Comparison of ENCODE assay signal across 8 cellular contexts in genomic region chr9:134067904-134068741, GRCh38. TPM values are rescaled to one million over a fixed set of nuclear protein-coding genes. Genes with fewer than 3 reads are reported as not detected.
DNase-seq lines count a peak whose midpoint lies in the region; ATAC-seq, FAIRE-seq and TF ChIP-seq lines count a peak whose summit lies in the region.

Gene BRD3, minus strand, starts transcription at chr9:134068026. Its CDS starts 14,549 bp downstream, at chr9:134053477.

- intact Hi-C loops in activated B cell treated with CpG ODN at 0.5 μM for 24 hours (cut with micrococcal nuclease), result loop anchor here (1.0 to 10.0 kb wide), 10 partner anchors 43 to 1897 kb away; partner anchors contain the start of genes BRD3OS, GTF3C5, MRPS2 and RNU6ATAC

- H2AFZ ChIP-seq in keratinocyte (ENCODE audit: control insufficient read depth, low read length), result peak within 1 kb of the TSS; percentile 90

- dilution Hi-C loops in keratinocyte (cut with MboI; ENCODE audit: extremely low pct_ligation_motif_present, low sequenced_read_pairs), result no loop called here

- H3K4me1 ChIP-seq in keratinocyte (ENCODE audit: control insufficient read depth, extremely low read depth, insufficient read depth, low read length), result peaks cover 17% of the 10 kb centered on the region

- H3K79me2 ChIP-seq in keratinocyte (ENCODE audit: control insufficient read depth, insufficient read depth, low read length), result peaks cover 34% of the 10 kb centered on the region

- H3K9me3 ChIP-seq in keratinocyte (ENCODE audit: control insufficient read depth, low read depth, low read length), result no peaks in the 10 kb centered on the region

- CTCF ChIA-PET in AG04449 (lab: Yijun Ruan, JAX) (interaction anchor here (1.1 kb wide), 1 partner anchor 31 kb away, joined by 3 read pairs; no protein-coding TSS in a partner anchor), activated B cell treated with CpG ODN at 0.5 μM for 24 hours (lab: Charles Lee) (interaction anchor here (1.2 kb wide), 1 partner anchor 42 kb away, joined by 4 read pairs; the partner anchor contains the start of gene BRD3OS)

- H3K4me3 Mint-ChIP-seq in activated B cell treated with CpG ODN at 0.5 μM for 24 hours, result peak within 1 kb of the TSS; percentile 85

- peak within 1 kb of the TSS; percentile 90 for H3K9ac ChIP-seq in keratinocyte (ENCODE audit: control insufficient read depth, extremely low read depth, insufficient read depth, low read length)

- no peaks in the 10 kb centered on the region for H3K9me3 Mint-ChIP-seq in activated B cell treated with CpG ODN at 0.5 μM for 24 hours

- FAIRE-seq in keratinocyte (lab: Jason Lieb, UNC), result no peak

- H3K4me3 ChIP-seq in AG04449 (ENCODE audit: low read depth, low read length), result peak within 1 kb of the TSS; percentile 79
- H3K4me3 ChIP-seq in keratinocyte (ENCODE audit: control insufficient read depth in 2 of 3, extremely low read depth in 1 of 3, insufficient read depth in 2 of 3, low read depth in 1 of 3, low read length in 3 of 3), result peak within 1 kb of the TSS; percentile 70 to 92 (median 83)

- H3K27ac Mint-ChIP-seq in activated B cell treated with CpG ODN at 0.5 μM for 24 hours, result peak within 1 kb of the TSS; percentile 82

- no peaks in the 10 kb centered on the region for H3K36me3 ChIP-seq in keratinocyte (ENCODE audit: control insufficient read depth in 2 of 2, extremely low read depth in 1 of 2, insufficient read depth in 2 of 2, low read length in 2 of 2)

- H3K27ac ChIP-seq in caudate nucleus (ENCODE audit: low read depth, low read length) (peak within 1 kb of the TSS; percentile 97), keratinocyte (ENCODE audit: control insufficient read depth, insufficient read depth, low read length) (peak within 1 kb of the TSS; percentile 73)

- H3K36me3 Mint-ChIP-seq in activated B cell treated with CpG ODN at 0.5 μM for 24 hours (ENCODE audit: low read depth), result peaks cover 4% of the 10 kb centered on the region

- ATAC-seq in GM18867 (IDR thresholded peaks at IDR 0.05; ENCODE audit: unreplicated experiment) (peak; percentile 75), HG03103 (IDR thresholded peaks at IDR 0.05; ENCODE audit: low read depth, unreplicated experiment) (peak; percentile 62), activated B cell treated with CpG ODN at 0.5 μM for 24 hours (ENCODE audit: low read depth) (peak; percentile 84)

- DNase-seq in AG04449 (ENCODE audit: low read depth, low spot score), result peak; percentile 10
- peak; percentile 93 for DNase-seq in NCI-H2196 (lab: John Stamatoyannopoulos, UW; ENCODE audit: unreplicated experiment)
- peak; percentile 83 for DNase-seq in activated B cell treated with CpG ODN at 0.5 μM for 24 hours
- peak in 58 of 61 donors; percentile 30 to 84 (median 70) for DNase-seq in caudate nucleus (lab: John Stamatoyannopoulos, UW)
- peak; percentile 26 for DNase-seq in keratinocyte (ENCODE audit: low read depth, low spot score)
- DNase-seq in stimulated activated CD4-positive, alpha-beta T cell treated with anti-CD3 and anti-CD28 coated beads, Interleukin-12 subunit alpha, Interleukin-12 subunit beta, amount 100 ng/mL, for 48 hours (ENCODE audit: low read depth in 2 of 3, low spot score in 1 of 3), result peak; percentile 60 to 76 (median 62)

- H3K4me2 ChIP-seq in keratinocyte (ENCODE audit: control insufficient read depth, extremely low read depth, insufficient read depth, low read depth, low read length), result peak within 1 kb of the TSS; percentile 98

- POLR2A ChIA-PET in AG04449 (lab: Yijun Ruan, JAX), result no interaction called here
- POLR2A ChIA-PET in activated B cell treated with CpG ODN at 0.5 μM for 24 hours (lab: Charles Lee), result interaction anchor here (0.9 to 1.4 kb wide), 2 partner anchors 31 to 43 kb away, joined by 3 read pairs; partner anchors contain the start of gene BRD3OS

- peaks cover 22% of the 10 kb centered on the region for H3K27me3 ChIP-seq in keratinocyte (ENCODE audit: control insufficient read depth, extremely low read depth, insufficient read depth, low read length)

- peaks cover 12% of the 10 kb centered on the region for H3K27me3 Mint-ChIP-seq in activated B cell treated with CpG ODN at 0.5 μM for 24 hours

- no peaks in the 10 kb centered on the region for H3K9me1 ChIP-seq in keratinocyte (ENCODE audit: control insufficient read depth, extremely low read depth, insufficient read depth, low read length)

- TF ChIP-seq CTCF in AG04449 (IDR thresholded peaks at IDR 0.05; ENCODE audit: insufficient read depth, low read length, missing control alignments) (no peak), activated B cell treated with CpG ODN at 0.5 μM for 24 hours (IDR thresholded peaks at IDR 0.05) (no peak), keratinocyte (optimal IDR thresholded peaks at IDR 0.05 in 1 of 3, IDR thresholded peaks at IDR 0.05 in 1 of 3, conservative IDR thresholded peaks at IDR 0.05 in 1 of 3; ENCODE audit: extremely low read depth in 1 of 3, insufficient read depth in 2 of 3, low read length in 3 of 3) (peak in 1 of 3 experiments; percentile 25)

- H3K4me1 Mint-ChIP-seq in activated B cell treated with CpG ODN at 0.5 μM for 24 hours, result peaks cover 38% of the 10 kb centered on the region

- no peaks in the 10 kb centered on the region for H4K20me1 ChIP-seq in keratinocyte (ENCODE audit: control insufficient read depth, extremely low read depth, insufficient read depth, low read length)

RNA-seq across cellular contexts. Expression of gene BRD3, which starts in this region (rescaled TPM):
- total RNA-seq in activated B cell treated with CpG ODN at 0.5 μM for 24 hours, result 17.0 and 18.3 TPM in 2 replicates
- polyA plus RNA-seq in keratinocyte, result 2.5 to 6.3 TPM (median 3.3 TPM) in 3 replicates
- polyA plus RNA-seq in keratinocyte (2011; ENCODE audit: low read depth), result 22.4 TPM
- 3.4 and 3.9 TPM in 2 replicates for polyA plus RNA-seq in keratinocyte (2011; cell fraction: cytosol; rRNA removed)
- 8.0 and 9.2 TPM in 2 replicates for polyA plus RNA-seq in keratinocyte (2011; cell fraction: nucleus; rRNA removed)
- polyA plus RNA-seq in keratinocyte (2012; ENCODE audit: low replicate concordance), result 7.1 and 8.4 TPM in 2 replicates
- 2.9 to 5.3 TPM (median 4.9 TPM) in 3 replicates for polyA minus RNA-seq in keratinocyte
- 12.3 TPM for polyA minus RNA-seq in keratinocyte (2011; cell fraction: cytosol; rRNA and poly(A)+ RNA removed)
- polyA minus RNA-seq in keratinocyte (2011; cell fraction: nucleus; rRNA and poly(A)+ RNA removed), result 5.6 and 6.5 TPM in 2 replicates

Comparison
In these comparisons a context has a peak if more than half of its experiments do, and no peak if none do; other contexts are left out.
1. Peak in every context shown above with its lines: DNase-seq, ATAC-seq, H3K4me3 ChIP-seq and H3K27ac ChIP-seq.
2. DNase-seq: peak in every context shown above with its lines; median percentile 93 in NCI-H2196; 83 in activated B cell treated with CpG ODN at 0.5 μM for 24 hours; 70 in caudate nucleus; 62 in stimulated activated CD4-positive, alpha-beta T cell treated with anti-CD3 and anti-CD28 coated beads, Interleukin-12 subunit alpha, Interleukin-12 subunit beta, amount 100 ng/mL, for 48 hours; 26 in keratinocyte; 10 in AG04449.